In the genomic region with DNA sequence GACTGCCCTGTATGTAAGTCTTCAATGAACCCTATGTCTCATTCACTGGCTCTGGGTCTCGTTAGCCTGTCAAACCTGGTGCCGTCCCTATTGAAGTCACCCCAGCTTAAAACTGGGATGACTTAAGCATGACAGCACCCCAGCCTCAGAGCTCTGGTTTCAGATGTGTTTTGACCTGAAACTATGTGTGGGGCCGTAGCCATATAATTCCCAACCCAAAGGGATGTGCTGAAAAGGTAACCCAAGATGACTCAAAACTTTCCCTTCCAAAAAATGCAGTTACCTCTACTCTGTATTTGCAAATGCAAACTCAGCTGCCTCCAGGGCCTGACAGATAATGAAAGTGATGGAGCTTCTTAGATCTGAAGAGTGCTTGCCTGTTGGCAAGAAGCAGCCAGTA, we compare ENCODE assay signal across 16 cellular contexts.
DNase-seq lines count a peak whose midpoint lies in the region; ATAC-seq and TF ChIP-seq lines count a peak whose summit lies in the region.
"Had no signal": no experiment of that assay in that cellular context is flagged by ENCODE, and none has a peak within 500 bp of the region (broad histone marks: within the 10 kb centered on the region; RNA-seq: fewer than 3 reads in every experiment).

No MANE protein-coding gene starts in this region.

- ATAC-seq in GM18511 (IDR thresholded peaks at IDR 0.05; ENCODE audit: unreplicated experiment) (peak; percentile 72), GM19463 (IDR thresholded peaks at IDR 0.05; ENCODE audit: unreplicated experiment) (peak; percentile 56), HG02759 (IDR thresholded peaks at IDR 0.05; ENCODE audit: unreplicated experiment) (peak; percentile 64), WTC11 (no peak), HG02763 (IDR thresholded peaks at IDR 0.05; ENCODE audit: unreplicated experiment) (no peak)
- ATAC-seq: naive thymus-derived CD4-positive, alpha-beta T cell had no signal

- no peak overlapping the region for H3K4me3 Mint-ChIP-seq in WTC11
- H3K4me3 Mint-ChIP-seq: activated CD4-positive, alpha-beta memory T cell treated with anti-CD3 and anti-CD28 coated beads for 36 hours; activated T-cell treated with anti-CD3 and anti-CD28 coated beads, Interleukin-2, amount 50 U/mL, for 72 hours; naive thymus-derived CD4-positive, alpha-beta T cell had no signal

- peaks cover 30% of the 10 kb centered on the region for H3K4me1 Mint-ChIP-seq in WTC11
- H3K4me1 Mint-ChIP-seq: naive thymus-derived CD4-positive, alpha-beta T cell had no signal

- no peak for TF ChIP-seq CTCF in WTC11 (IDR thresholded peaks at IDR 0.05)

- no peak for DNase-seq in WTC11 (ENCODE audit: low spot score)
- no peak for DNase-seq in dermis blood vessel endothelial cell
- DNase-seq in medulla oblongata (ENCODE audit: extremely low spot score), result no peak
- no peak for DNase-seq in T-helper 1 cell
- DNase-seq: activated CD4-positive, alpha-beta memory T cell treated with anti-CD3 and anti-CD28 coated beads for 36 hours; adrenal gland; cerebellar nuclear complex; DMS 273 treated with DMSO at 0.1 percent for 48 hours; naive thymus-derived CD4-positive, alpha-beta T cell; NCI-H1105 treated with DMSO at 0.1 percent for 48 hours; NCI-H345 had no signal

- peaks cover 1% of the 10 kb centered on the region for H3K9me3 Mint-ChIP-seq in WTC11
- H3K9me3 Mint-ChIP-seq: activated CD4-positive, alpha-beta memory T cell treated with anti-CD3 and anti-CD28 coated beads for 36 hours had no signal

- H3K27ac Mint-ChIP-seq in WTC11, result peak overlapping the region; percentile 24
- H3K27ac Mint-ChIP-seq: activated CD4-positive, alpha-beta memory T cell treated with anti-CD3 and anti-CD28 coated beads for 36 hours; activated T-cell treated with anti-CD3 and anti-CD28 coated beads, Interleukin-2, amount 50 U/mL, for 72 hours; naive thymus-derived CD4-positive, alpha-beta T cell had no signal

- CTCF ChIA-PET in WTC11 (lab: Charles Lee), result interaction anchor here (1.0 to 1.2 kb wide), 2 partner anchors 12 to 16 kb away, joined by 3 to 5 read pairs; no protein-coding TSS in a partner anchor

- no peaks in the 10 kb centered on the region for H3K27me3 Mint-ChIP-seq in WTC11 (ENCODE audit: low read depth)
- H3K27me3 Mint-ChIP-seq: activated CD4-positive, alpha-beta memory T cell treated with anti-CD3 and anti-CD28 coated beads for 36 hours had no signal

- POLR2A ChIA-PET in WTC11 (lab: Charles Lee), result no interaction called here

- no peaks in the 10 kb centered on the region for H3K36me3 Mint-ChIP-seq in WTC11
- H3K36me3 Mint-ChIP-seq: activated CD4-positive, alpha-beta memory T cell treated with anti-CD3 and anti-CD28 coated beads for 36 hours; naive thymus-derived CD4-positive, alpha-beta T cell had no signal

TF ChIP-seq in WTC11, 78 proteins besides CTCF, POLR2A, EP300 and RAD21:
- no peak for TF ChIP-seq ZNF423 (CRISPR knock-in tag; IDR thresholded peaks at IDR 0.05)
- no peak for TF ChIP-seq JAZF1 (CRISPR knock-in tag; IDR thresholded peaks at IDR 0.05)
- TF ChIP-seq ZNF532 (CRISPR knock-in tag; IDR thresholded peaks at IDR 0.05; ENCODE audit: borderline replicate concordance), result no peak
- TF ChIP-seq, protein P1, sequence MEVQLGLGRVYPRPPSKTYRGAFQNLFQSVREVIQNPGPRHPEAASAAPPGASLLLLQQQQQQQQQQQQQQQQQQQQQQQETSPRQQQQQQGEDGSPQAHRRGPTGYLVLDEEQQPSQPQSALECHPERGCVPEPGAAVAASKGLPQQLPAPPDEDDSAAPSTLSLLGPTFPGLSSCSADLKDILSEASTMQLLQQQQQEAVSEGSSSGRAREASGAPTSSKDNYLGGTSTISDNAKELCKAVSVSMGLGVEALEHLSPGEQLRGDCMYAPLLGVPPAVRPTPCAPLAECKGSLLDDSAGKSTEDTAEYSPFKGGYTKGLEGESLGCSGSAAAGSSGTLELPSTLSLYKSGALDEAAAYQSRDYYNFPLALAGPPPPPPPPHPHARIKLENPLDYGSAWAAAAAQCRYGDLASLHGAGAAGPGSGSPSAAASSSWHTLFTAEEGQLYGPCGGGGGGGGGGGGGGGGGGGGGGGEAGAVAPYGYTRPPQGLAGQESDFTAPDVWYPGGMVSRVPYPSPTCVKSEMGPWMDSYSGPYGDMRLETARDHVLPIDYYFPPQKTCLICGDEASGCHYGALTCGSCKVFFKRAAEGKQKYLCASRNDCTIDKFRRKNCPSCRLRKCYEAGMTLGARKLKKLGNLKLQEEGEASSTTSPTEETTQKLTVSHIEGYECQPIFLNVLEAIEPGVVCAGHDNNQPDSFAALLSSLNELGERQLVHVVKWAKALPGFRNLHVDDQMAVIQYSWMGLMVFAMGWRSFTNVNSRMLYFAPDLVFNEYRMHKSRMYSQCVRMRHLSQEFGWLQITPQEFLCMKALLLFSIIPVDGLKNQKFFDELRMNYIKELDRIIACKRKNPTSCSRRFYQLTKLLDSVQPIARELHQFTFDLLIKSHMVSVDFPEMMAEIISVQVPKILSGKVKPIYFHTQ (CRISPR knock-in tag; IDR thresholded peaks at IDR 0.05), result no peak
- no peak for TF ChIP-seq ZMAT4 (CRISPR knock-in tag; IDR thresholded peaks at IDR 0.05)
- TF ChIP-seq ATF6 (CRISPR knock-in tag; IDR thresholded peaks at IDR 0.05), result no peak

Comparison
In these comparisons a context has a peak if more than half of its experiments do, and no peak if none do; other contexts are left out.
1. ATAC-seq: peak in GM18511 (single experiment), GM19463 (single experiment) and HG02759 (single experiment); none in WTC11 (single experiment) and HG02763 (single experiment).